ENCODE assay signal across 1 cellular context in the genomic region with DNA sequence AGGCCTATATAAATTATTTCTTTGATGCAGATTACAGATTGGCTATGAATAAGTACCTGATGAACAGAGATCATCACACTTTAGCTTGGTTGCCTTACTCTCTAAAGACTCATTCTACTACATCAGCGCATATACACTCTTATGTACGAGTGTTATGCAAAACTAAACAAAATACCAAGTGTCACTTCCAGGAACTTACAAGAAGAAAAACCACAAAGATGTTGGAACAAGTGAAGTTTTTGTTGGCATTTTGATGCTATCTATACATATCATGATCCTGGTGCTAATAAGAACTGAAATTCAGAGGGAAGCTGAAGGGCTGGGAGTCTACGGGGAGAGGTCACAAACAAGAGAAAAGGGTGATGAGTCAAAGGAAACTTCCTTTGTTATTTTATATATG.
TF ChIP-seq lines count a peak whose summit lies in the region.

No MANE protein-coding gene starts in this region.

TF ChIP-seq in WTC11, 78 proteins besides CTCF, POLR2A, EP300 and RAD21 (continued from another document):
- TF ChIP-seq, protein P1, sequence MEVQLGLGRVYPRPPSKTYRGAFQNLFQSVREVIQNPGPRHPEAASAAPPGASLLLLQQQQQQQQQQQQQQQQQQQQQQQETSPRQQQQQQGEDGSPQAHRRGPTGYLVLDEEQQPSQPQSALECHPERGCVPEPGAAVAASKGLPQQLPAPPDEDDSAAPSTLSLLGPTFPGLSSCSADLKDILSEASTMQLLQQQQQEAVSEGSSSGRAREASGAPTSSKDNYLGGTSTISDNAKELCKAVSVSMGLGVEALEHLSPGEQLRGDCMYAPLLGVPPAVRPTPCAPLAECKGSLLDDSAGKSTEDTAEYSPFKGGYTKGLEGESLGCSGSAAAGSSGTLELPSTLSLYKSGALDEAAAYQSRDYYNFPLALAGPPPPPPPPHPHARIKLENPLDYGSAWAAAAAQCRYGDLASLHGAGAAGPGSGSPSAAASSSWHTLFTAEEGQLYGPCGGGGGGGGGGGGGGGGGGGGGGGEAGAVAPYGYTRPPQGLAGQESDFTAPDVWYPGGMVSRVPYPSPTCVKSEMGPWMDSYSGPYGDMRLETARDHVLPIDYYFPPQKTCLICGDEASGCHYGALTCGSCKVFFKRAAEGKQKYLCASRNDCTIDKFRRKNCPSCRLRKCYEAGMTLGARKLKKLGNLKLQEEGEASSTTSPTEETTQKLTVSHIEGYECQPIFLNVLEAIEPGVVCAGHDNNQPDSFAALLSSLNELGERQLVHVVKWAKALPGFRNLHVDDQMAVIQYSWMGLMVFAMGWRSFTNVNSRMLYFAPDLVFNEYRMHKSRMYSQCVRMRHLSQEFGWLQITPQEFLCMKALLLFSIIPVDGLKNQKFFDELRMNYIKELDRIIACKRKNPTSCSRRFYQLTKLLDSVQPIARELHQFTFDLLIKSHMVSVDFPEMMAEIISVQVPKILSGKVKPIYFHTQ (CRISPR knock-in tag; IDR thresholded peaks at IDR 0.05): no peak
- no peak for TF ChIP-seq RORB (CRISPR knock-in tag; IDR thresholded peaks at IDR 0.05)
- TF ChIP-seq KAT7 (CRISPR knock-in tag; IDR thresholded peaks at IDR 0.05; ENCODE audit: borderline replicate concordance): no peak
